Comparison of ENCODE assay signal across 14 cellular contexts in the genomic region with DNA sequence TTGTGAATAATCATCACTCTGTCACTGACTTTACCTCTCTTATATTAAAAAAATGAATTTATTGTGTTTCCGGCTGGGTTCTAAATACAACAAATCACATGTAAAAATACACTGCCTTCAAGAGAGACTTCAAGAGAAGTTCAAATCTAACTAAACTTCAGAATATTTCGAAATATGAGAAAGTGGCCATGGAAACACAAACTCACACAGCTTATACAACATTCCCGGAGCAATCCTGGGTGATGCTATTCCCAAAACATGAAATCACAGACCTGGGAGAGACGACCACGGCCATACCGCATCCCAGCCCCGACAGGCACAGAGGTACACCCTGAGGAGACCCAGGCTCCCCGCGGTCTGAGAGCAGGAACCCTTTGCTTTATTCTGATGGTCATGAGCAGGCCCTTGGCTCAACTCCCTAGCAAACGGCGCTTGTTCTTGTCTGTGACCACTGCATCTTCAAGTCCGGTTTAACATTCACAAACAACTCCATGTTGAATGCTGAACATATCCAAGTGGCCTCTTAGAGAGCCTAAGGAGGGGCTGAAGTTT.
DNase-seq lines count a peak whose midpoint lies in the region; TF ChIP-seq lines count a peak whose summit lies in the region.
"Had no signal": no experiment of that assay in that cellular context is flagged by ENCODE, and none has a peak within 500 bp of the region (broad histone marks: within the 10 kb centered on the region; RNA-seq: fewer than 3 reads in every experiment).

No MANE protein-coding gene starts in this region.

- H3K27ac ChIP-seq in right atrium auricular region: peak overlapping the region; percentile 27 to 85
- H3K27ac ChIP-seq in endodermal cell (ENCODE audit: low read depth, low read length): peak overlapping the region; percentile 29
- H3K27ac ChIP-seq: 22Rv1, A549, C4-2B had no signal

- intact Hi-C loops in cardiac septum (cut with DNase I): no loop called here

- H3K9me3 ChIP-seq in right atrium auricular region (no peaks in the 10 kb centered on the region), endodermal cell (ENCODE audit: control insufficient read depth, low read length) (no peaks in the 10 kb centered on the region)
- H3K9me3 ChIP-seq: A549, Caco-2 had no signal

- no peak for TF ChIP-seq CTCF in right atrium auricular region (IDR thresholded peaks at IDR 0.05)
- TF ChIP-seq CTCF in endodermal cell (conservative IDR thresholded peaks at IDR 0.05): no peak
- no peak for TF ChIP-seq CTCF in osteocyte (IDR thresholded peaks at IDR 0.05)

- H3K4me1 Mint-ChIP-seq in endodermal cell: no peaks in the 10 kb centered on the region
- H3K4me1 Mint-ChIP-seq in osteocyte (ENCODE audit: unreplicated experiment): peaks cover 18% of the 10 kb centered on the region

- H3K4me1 ChIP-seq in right atrium auricular region (peaks cover 0 to 52% of the 10 kb centered on the region in 2 donors), endodermal cell (ENCODE audit: control insufficient read depth, insufficient read depth, low read length) (no peaks in the 10 kb centered on the region)
- H3K4me1 ChIP-seq: A549, Caco-2 had no signal

- H3K36me3 ChIP-seq in right atrium auricular region (no peaks in the 10 kb centered on the region), endodermal cell (ENCODE audit: control insufficient read depth, insufficient read depth, low read length) (no peaks in the 10 kb centered on the region)

- no peaks in the 10 kb centered on the region for H3K27me3 Mint-ChIP-seq in endodermal cell (ENCODE audit: insufficient read depth)
- no peaks in the 10 kb centered on the region for H3K27me3 Mint-ChIP-seq in osteocyte (ENCODE audit: unreplicated experiment)
- H3K27me3 Mint-ChIP-seq: CD4-positive, alpha-beta T cell had no signal

- H3K9me3 Mint-ChIP-seq in endodermal cell (no peaks in the 10 kb centered on the region), osteocyte (ENCODE audit: unreplicated experiment) (no peaks in the 10 kb centered on the region)
- H3K9me3 Mint-ChIP-seq: CD4-positive, alpha-beta T cell; H9 had no signal

- DNase-seq in right atrium auricular region (ENCODE audit: low spot score) (peak; percentile 56), cardiac septum (ENCODE audit: low spot score) (no peak), endodermal cell (no peak), osteocyte (ENCODE audit: extremely low spot score, unreplicated experiment) (peak; percentile 56), NCI-H446 treated with DMSO at 0.1 percent for 48 hours (lab: John Stamatoyannopoulos, UW) (no peak), hepatic stellate cell (ENCODE audit: low spot score) (no peak), NCI-H524 treated with DMSO at 0.1 percent for 48 hours (lab: John Stamatoyannopoulos, UW) (no peak)
- DNase-seq: AML-193; Caco-2; CD4-positive, alpha-beta T cell; H9 had no signal

- H3K4me3 ChIP-seq in right atrium auricular region: no peak overlapping the region
- H3K4me3 ChIP-seq in endodermal cell (ENCODE audit: low read length): no peak overlapping the region
- H3K4me3 ChIP-seq: A549 had no signal

- 92 to 96% methylated on average over 7 to 12 of the region's 12 CpGs for WGBS in endodermal cell (ENCODE audit: insufficient coverage in 1 of 2, insufficient read length in 1 of 2), 2 experiments

- no peak overlapping the region for H3K27ac Mint-ChIP-seq in endodermal cell
- peak overlapping the region; percentile 32 for H3K27ac Mint-ChIP-seq in osteocyte (ENCODE audit: unreplicated experiment)
- H3K27ac Mint-ChIP-seq: CD4-positive, alpha-beta T cell; H9 had no signal

- H3K27me3 ChIP-seq in right atrium auricular region: no peaks in the 10 kb centered on the region
- H3K27me3 ChIP-seq in endodermal cell (ENCODE audit: control insufficient read depth, insufficient read depth, low read length, poor library complexity, severe bottlenecking): peaks cover 9% of the 10 kb centered on the region

- H3K36me3 Mint-ChIP-seq in endodermal cell (ENCODE audit: low read depth) (no peaks in the 10 kb centered on the region), osteocyte (ENCODE audit: unreplicated experiment) (peaks cover 56% of the 10 kb centered on the region)

- H3K9ac ChIP-seq in endodermal cell (ENCODE audit: extremely low read depth, low read length, poor library complexity, severe bottlenecking): no peak overlapping the region

- H3K4me3 Mint-ChIP-seq in endodermal cell (no peak overlapping the region), osteocyte (ENCODE audit: unreplicated experiment) (no peak overlapping the region)
- H3K4me3 Mint-ChIP-seq: CD4-positive, alpha-beta T cell; H9 had no signal

Comparison
In these comparisons a context has a peak if more than half of its experiments do, and no peak if none do; other contexts are left out.
1. DNase-seq: peak in right atrium auricular region (single experiment) and osteocyte (single experiment); none in cardiac septum (single experiment), endodermal cell (single experiment), NCI-H446 treated with DMSO at 0.1 percent for 48 hours (single experiment), hepatic stellate cell (single experiment) and NCI-H524 treated with DMSO at 0.1 percent for 48 hours (single experiment).